ENCODE assay signal across 8 cellular contexts in the genomic region with DNA sequence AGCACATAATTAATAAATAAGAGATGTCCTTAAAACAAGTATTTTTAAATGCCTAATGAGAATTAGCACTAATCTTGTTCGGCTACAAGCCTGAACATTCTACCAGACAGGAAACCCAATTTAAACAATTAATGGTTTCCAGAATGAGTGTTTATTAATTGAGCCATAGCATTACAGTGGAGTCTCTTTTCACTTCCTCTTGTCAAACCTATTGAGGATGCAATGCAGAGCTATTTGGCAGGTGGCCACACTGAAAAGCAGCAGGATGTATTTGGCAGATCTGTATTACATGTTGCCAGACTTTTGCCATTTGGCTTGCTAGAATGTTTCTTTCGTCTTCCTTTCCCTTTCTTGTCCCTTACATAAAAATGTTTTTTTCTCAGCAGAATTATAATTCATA.
A peak's percentile ranks its signal among the peaks of the same experiment; 100 is the strongest.
DNase-seq lines count a peak whose midpoint lies in the region; ATAC-seq lines count a peak whose summit lies in the region.

No MANE protein-coding gene starts in this region.

- ATAC-seq in GM19035 (IDR thresholded peaks at IDR 0.05; ENCODE audit: unreplicated experiment) = peak; percentile 76
- peak; percentile 90 for ATAC-seq in HG03064 (IDR thresholded peaks at IDR 0.05; ENCODE audit: low read depth, unreplicated experiment)

- DNase-seq in AG08395 (ENCODE audit: low spot score) (peak; percentile 26), NCI-H2196 treated with DMSO at 0.1 percent for 48 hours (lab: John Stamatoyannopoulos, UW; ENCODE audit: unreplicated experiment) (peak; percentile 49), fibroblast of the conjunctiva (ENCODE audit: low read depth) (peak; percentile 59), cortex of kidney (lab: John Stamatoyannopoulos, UW) (no peak), NCI-H2227 (lab: John Stamatoyannopoulos, UW; ENCODE audit: unreplicated experiment) (no peak)
- no peak for DNase-seq in stimulated activated CD4-positive, alpha-beta T cell treated with anti-CD3 and anti-CD28 coated beads, Interleukin-4, amount 100 ng/mL, for 1 hour

Comparison
In these comparisons a context has a peak if more than half of its experiments do, and no peak if none do; other contexts are left out.
1. DNase-seq: peak in AG08395 (single experiment), NCI-H2196 treated with DMSO at 0.1 percent for 48 hours (single experiment) and fibroblast of the conjunctiva (single experiment); none in cortex of kidney (single experiment), NCI-H2227 (single experiment) and stimulated activated CD4-positive, alpha-beta T cell treated with anti-CD3 and anti-CD28 coated beads, Interleukin-4, amount 100 ng/mL, for 1 hour (single experiment).